In the genomic region with DNA sequence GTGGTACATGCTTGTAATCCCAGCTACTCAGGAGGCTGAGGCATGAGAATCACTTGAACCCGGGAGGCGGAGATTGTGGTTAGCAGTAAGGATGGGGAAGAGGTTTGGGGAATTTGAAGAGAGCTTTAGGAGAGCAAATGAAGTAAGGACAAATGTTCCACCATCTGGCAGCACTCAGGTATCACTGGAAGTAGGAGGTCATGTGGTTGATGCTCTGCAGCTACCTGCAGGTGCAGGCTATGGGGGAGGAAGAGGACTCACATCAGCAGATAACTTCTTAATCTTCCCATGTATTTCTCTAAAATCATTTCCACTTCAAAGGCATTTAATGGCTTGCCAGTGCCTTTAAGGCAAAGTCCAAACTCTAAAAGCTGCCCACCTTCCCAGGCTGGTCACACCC, we compare ENCODE assay signal across 19 cellular contexts. TPM values are rescaled to one million over a fixed set of nuclear protein-coding genes. Genes with fewer than 3 reads are reported as not detected.
DNase-seq lines count a peak whose midpoint lies in the region; ATAC-seq, FAIRE-seq and TF ChIP-seq lines count a peak whose summit lies in the region.
"Had no signal": no experiment of that assay in that cellular context is flagged by ENCODE, and none has a peak within 500 bp of the region (broad histone marks: within the 10 kb centered on the region; RNA-seq: fewer than 3 reads in every experiment).

No MANE protein-coding gene starts in this region.

- ATAC-seq in HepG2 (no peak), right lobe of liver (no peak)
- no peak for ATAC-seq in central memory CD8-positive, alpha-beta T cell (replicated peaks; ENCODE audit: extremely low read depth, poor library complexity, severe bottlenecking)
- ATAC-seq: Panc1 had no signal

- no peak for TF ChIP-seq RAD21 in HepG2 (CRISPR knock-in tag; IDR thresholded peaks at IDR 0.05)

- H3K4me1 ChIP-seq in HepG2 (ENCODE audit: insufficient read depth, low read length) (peaks cover 83% of the 10 kb centered on the region), right lobe of liver (no peaks in the 10 kb centered on the region)

- no peaks in the 10 kb centered on the region for H3K27me3 Mint-ChIP-seq in central memory CD8-positive, alpha-beta T cell
- H3K27me3 Mint-ChIP-seq: CD4-positive, CD25-positive, alpha-beta regulatory T cell had no signal

- H3K36me3 ChIP-seq in HepG2 (replicated peaks in 1 of 2; ENCODE audit: control insufficient read depth in 1 of 2, insufficient read depth in 2 of 2, low read length in 2 of 2) (no peaks in the 10 kb centered on the region), right lobe of liver (no peaks in the 10 kb centered on the region), brain microvascular endothelial cell (replicated peaks) (no peaks in the 10 kb centered on the region)

- no peaks in the 10 kb centered on the region for H4K20me1 ChIP-seq in HepG2 (ENCODE audit: insufficient read depth, low read length)

- no peak for TF ChIP-seq CTCF in HepG2 (CRISPR knock-in tag; IDR thresholded peaks at IDR 0.05)
- TF ChIP-seq CTCF in right lobe of liver (IDR thresholded peaks at IDR 0.05), result no peak
- TF ChIP-seq CTCF in brain microvascular endothelial cell (IDR thresholded peaks at IDR 0.05; ENCODE audit: low read depth, low read length, missing control alignments), result no peak

- no peaks in the 10 kb centered on the region for H3K9me3 Mint-ChIP-seq in central memory CD8-positive, alpha-beta T cell

- CTCF ChIA-PET in HepG2 (lab: Yijun Ruan, JAX; ENCODE audit: low intra/inter-chr PET ratio, low total read pairs), result no interaction called here

- TF ChIP-seq EP300 in HepG2 (IDR thresholded peaks at IDR 0.05; ENCODE audit: low read depth in 2 of 2, low read length in 2 of 2) (no peak), HepG2 (CRISPR knock-in tag; IDR thresholded peaks at IDR 0.05; ENCODE audit: borderline replicate concordance) (no peak)

- TF ChIP-seq POLR2A in HepG2 (IDR thresholded peaks at IDR 0.05; ENCODE audit: insufficient read depth in 1 of 2, low read depth in 2 of 2, low read length in 2 of 2) (no peak), right lobe of liver (IDR thresholded peaks at IDR 0.05) (no peak)

- H3K36me3 Mint-ChIP-seq in central memory CD8-positive, alpha-beta T cell (ENCODE audit: insufficient read depth), result peaks cover 2% of the 10 kb centered on the region
- H3K36me3 Mint-ChIP-seq: CD4-positive, CD25-positive, alpha-beta regulatory T cell had no signal

- H3K9ac ChIP-seq in HepG2 (ENCODE audit: insufficient read depth, low read depth, low read length), result no peak overlapping the region

- DNase-seq in HepG2 (ENCODE audit: low spot score) (no peak), right lobe of liver (no peak), NCI-H2171 (lab: John Stamatoyannopoulos, UW) (peak; percentile 5), AML-193 (lab: John Stamatoyannopoulos, UW) (no peak), brain microvascular endothelial cell (no peak), midbrain (lab: John Stamatoyannopoulos, UW) (no peak)
- no peak for DNase-seq in central memory CD8-positive, alpha-beta T cell (ENCODE audit: low spot score in 2 of 2)
- no peak for DNase-seq in activated CD8-positive, alpha-beta memory T cell treated with anti-CD3 and anti-CD28 coated beads, Interleukin-2, amount 50 U/mL, for 48 hours
- DNase-seq: CD4-positive, CD25-positive, alpha-beta regulatory T cell; HFFc6; KBM-7; NCI-H1048; NCI-H146; NCI-H2227 treated with DMSO at 0.1 percent for 48 hours; NCI-H69; SHP77 had no signal

- H3K27ac ChIP-seq in HepG2 (ENCODE audit: extremely low read length, insufficient read depth, low read length), result no peak overlapping the region
- H3K27ac ChIP-seq in right lobe of liver, result no peak overlapping the region
- no peak overlapping the region for H3K27ac ChIP-seq in brain microvascular endothelial cell

- in situ Hi-C loops in HepG2 (cut with HindIII; ENCODE audit: extremely low pct_ligation_motif_present, low pct_unique_long_range_greater_than_20kb) (no loop called here), brain microvascular endothelial cell (cut with HindIII; ENCODE audit: low pct_ligation_motif_present, low sequenced_read_pairs) (no loop called here)

- no peaks in the 10 kb centered on the region for H3K27me3 ChIP-seq in HepG2 (ENCODE audit: control insufficient read depth in 1 of 2, insufficient read depth in 2 of 2, low read length in 2 of 2)
- H3K27me3 ChIP-seq in right lobe of liver, result no peaks in the 10 kb centered on the region
- no peaks in the 10 kb centered on the region for H3K27me3 ChIP-seq in brain microvascular endothelial cell (replicated peaks)

- H3K79me2 ChIP-seq in HepG2 (ENCODE audit: insufficient read depth, low read length), result no peaks in the 10 kb centered on the region

- no peak for FAIRE-seq in HepG2 (lab: Jason Lieb, UNC)
- FAIRE-seq: D721Med, H1 had no signal

- H3K4me2 ChIP-seq in HepG2 (ENCODE audit: low read depth, low read length), result no peak overlapping the region

- WGBS in HepG2 (ENCODE audit: low lambda C conversion rate), result 50% methylated on average over 2 of the region's 2 CpGs
- 58% methylated on average over 2 of the region's 2 CpGs for WGBS in right lobe of liver (ENCODE audit: insufficient coverage, low coverage, low lambda C conversion rate, missing lambda C conversion rate)

- intact Hi-C loops in HepG2 (cut with micrococcal nuclease; ENCODE audit: unreplicated experiment), result no loop called here
- intact Hi-C loops in right lobe of liver (cut with DNase I), result no loop called here

- peak overlapping the region; percentile 5 for H3K27ac Mint-ChIP-seq in central memory CD8-positive, alpha-beta T cell (ENCODE audit: low read depth)
- H3K27ac Mint-ChIP-seq: HFFc6 had no signal

- no TSS peak for BruUV-seq in HepG2 (replicated peaks; lab: Mats Ljungman, UMichigan)

- H2AFZ ChIP-seq in HepG2 (ENCODE audit: low read length), result no peak overlapping the region

- POLR2A ChIA-PET in HepG2 (lab: Yijun Ruan, JAX), result interaction anchor here (1.6 kb wide), 1 partner anchor 76 kb away, joined by 3 read pairs; the partner anchor contains the start of gene MED7

- no peaks in the 10 kb centered on the region for H3K9me3 ChIP-seq in HepG2 (ENCODE audit: low read length)
- H3K9me3 ChIP-seq in right lobe of liver, result no peaks in the 10 kb centered on the region

- H3K4me3 ChIP-seq in HepG2 (replicated peaks in 1 of 3; ENCODE audit: insufficient read depth in 1 of 3, low read depth in 2 of 3, low read length in 3 of 3), result no peak overlapping the region
- no peak overlapping the region for H3K4me3 ChIP-seq in right lobe of liver
- no peak overlapping the region for H3K4me3 ChIP-seq in brain microvascular endothelial cell (ENCODE audit: low read depth, low read length)

- no peaks in the 10 kb centered on the region for H3K4me1 Mint-ChIP-seq in central memory CD8-positive, alpha-beta T cell

- H3K4me3 Mint-ChIP-seq in central memory CD8-positive, alpha-beta T cell, result no peak overlapping the region
- H3K4me3 Mint-ChIP-seq: CD4-positive, CD25-positive, alpha-beta regulatory T cell; HFFc6 had no signal

RNA-seq across cellular contexts. Expression of gene HAVCR1, which starts 8.0 kb away (rescaled TPM):
- 0.77 and 0.93 TPM in 2 replicates for total RNA-seq in HepG2 (2016; rRNA removed; fragmentation: Illumina TruSeq; extraction: Trizol)
- 0.30 and 0.62 TPM in 2 replicates for total RNA-seq in HepG2 (2016; cell fraction: cytosol; rRNA removed; fragmentation: Illumina TruSeq; extraction: Trizol; ENCODE audit: low read depth)
- 0.62 and 1.00 TPM in 2 replicates for total RNA-seq in HepG2 (2016; cell fraction: insoluble cytoplasmic fraction; rRNA removed; fragmentation: Illumina TruSeq; extraction: Trizol)
- total RNA-seq in HepG2 (2016; cell fraction: membrane; rRNA removed; fragmentation: Illumina TruSeq; extraction: Trizol), result 0.10 and 0.83 TPM in 2 replicates
- total RNA-seq in HepG2 (2016; cell fraction: nucleus; rRNA removed; fragmentation: Illumina TruSeq; extraction: Trizol), result 1.2 TPM in 2 replicates
- 12.3 and 14.1 TPM in 2 replicates for polyA plus RNA-seq in HepG2 (2011; rRNA removed)
- 8.6 and 13.6 TPM in 2 replicates for polyA plus RNA-seq in HepG2 (2011; cell fraction: cytosol; rRNA removed)
- polyA plus RNA-seq in HepG2 (2011; cell fraction: nucleus; rRNA removed), result 7.1 and 8.7 TPM in 2 replicates
- polyA plus RNA-seq in HepG2 (2012), result 3.6 and 4.1 TPM in 2 replicates
- polyA plus RNA-seq in HepG2 (2016; cell fraction: cytosol; fragmentation: Illumina TruSeq; extraction: Trizol; ENCODE audit: low read depth), result 0.14 TPM in 1 of 2 replicates, not detected in the other
- polyA plus RNA-seq in HepG2 (2016; cell fraction: insoluble cytoplasmic fraction; fragmentation: Illumina TruSeq; extraction: Trizol; ENCODE audit: low read depth), result 0.26 and 0.29 TPM in 2 replicates
- not detected in 2 replicates for polyA plus RNA-seq in HepG2 (2016; cell fraction: membrane; fragmentation: Illumina TruSeq; extraction: Trizol; ENCODE audit: low read depth)
- 1.1 TPM in 1 of 2 replicates, not detected in the other for polyA plus RNA-seq in HepG2 (2016; cell fraction: nucleus; fragmentation: Illumina TruSeq; extraction: Trizol; ENCODE audit: insufficient read depth, low read depth)
- 0.26 and 32.4 TPM in 2 replicates for polyA minus RNA-seq in HepG2 (2011; rRNA and poly(A)+ RNA removed; ENCODE audit: low replicate concordance)
- 9.6 and 11.2 TPM in 2 replicates for polyA minus RNA-seq in HepG2 (2011; cell fraction: cytosol; rRNA and poly(A)+ RNA removed)
- polyA minus RNA-seq in HepG2 (2011; cell fraction: nucleus; rRNA and poly(A)+ RNA removed), result 15.2 and 22.1 TPM in 2 replicates
- under 1 TPM in 3 of 6 experiments, not detected in 3; 0.25 to 0.78 (median 0.42) TPM for total RNA-seq in right lobe of liver
- total RNA-seq: H1, HFFc6 had no signal
- polyA plus RNA-seq: H1 had no signal

RNA-seq across cellular contexts. Expression of gene HAVCR2, which starts 41.9 kb away (rescaled TPM):
- total RNA-seq in HepG2 (2016; rRNA removed; fragmentation: Illumina TruSeq; extraction: Trizol) (0.07 TPM in 1 of 2 replicates, not detected in the other), right lobe of liver (1 to 10 TPM; 2.6 to 9.4 (median 3.3) TPM)
- total RNA-seq in HepG2 (2016; cell fraction: cytosol; rRNA removed; fragmentation: Illumina TruSeq; extraction: Trizol; ENCODE audit: low read depth), result not detected in 2 replicates
- total RNA-seq in HepG2 (2016; cell fraction: insoluble cytoplasmic fraction; rRNA removed; fragmentation: Illumina TruSeq; extraction: Trizol), result not detected in 2 replicates
- not detected in 2 replicates for total RNA-seq in HepG2 (2016; cell fraction: membrane; rRNA removed; fragmentation: Illumina TruSeq; extraction: Trizol)
- 0.13 TPM in 1 of 2 replicates, not detected in the other for total RNA-seq in HepG2 (2016; cell fraction: nucleus; rRNA removed; fragmentation: Illumina TruSeq; extraction: Trizol)
- 0.16 and 1.4 TPM in 2 replicates for polyA plus RNA-seq in HepG2 (2011; rRNA removed)
- polyA plus RNA-seq in HepG2 (2011; cell fraction: cytosol; rRNA removed), result 0.23 and 0.74 TPM in 2 replicates
- polyA plus RNA-seq in HepG2 (2011; cell fraction: nucleus; rRNA removed), result 0.13 and 1.2 TPM in 2 replicates
- 0.48 and 0.51 TPM in 2 replicates for polyA plus RNA-seq in HepG2 (2012)
- polyA plus RNA-seq in HepG2 (2016; cell fraction: cytosol; fragmentation: Illumina TruSeq; extraction: Trizol; ENCODE audit: low read depth), result not detected in 2 replicates
- 0.08 and 0.16 TPM in 2 replicates for polyA plus RNA-seq in HepG2 (2016; cell fraction: insoluble cytoplasmic fraction; fragmentation: Illumina TruSeq; extraction: Trizol; ENCODE audit: low read depth)
- polyA plus RNA-seq in HepG2 (2016; cell fraction: membrane; fragmentation: Illumina TruSeq; extraction: Trizol; ENCODE audit: low read depth), result not detected in 2 replicates
- polyA plus RNA-seq in HepG2 (2016; cell fraction: nucleus; fragmentation: Illumina TruSeq; extraction: Trizol; ENCODE audit: insufficient read depth, low read depth), result 0.15 and 0.30 TPM in 2 replicates
- polyA minus RNA-seq in HepG2 (2011; rRNA and poly(A)+ RNA removed; ENCODE audit: low replicate concordance), result 0.08 and 0.26 TPM in 2 replicates
- 0.89 TPM in 1 of 2 replicates, not detected in the other for polyA minus RNA-seq in HepG2 (2011; cell fraction: cytosol; rRNA and poly(A)+ RNA removed)
- 0.39 and 2.4 TPM in 2 replicates for polyA minus RNA-seq in HepG2 (2011; cell fraction: nucleus; rRNA and poly(A)+ RNA removed)
- total RNA-seq: H1 had no signal
